ENCODE assay signal across 8 cellular contexts in genomic region chr6:30854641-30855040, GRCh38.
"Had no signal": no experiment of that assay in that cellular context is flagged by ENCODE, and none has a peak within 500 bp of the region (broad histone marks: within the 10 kb centered on the region; RNA-seq: fewer than 3 reads in every experiment).

No MANE protein-coding gene starts in this region.

- ATAC-seq: HCT116, K562 had no signal

- H3K36me3 ChIP-seq: HAP-1 had no signal

- H3K4me3 ChIP-seq: HAP-1, K562 had no signal

- DNase-seq: GOT3, H7, HFFc6, IMR-90, KG1 had no signal

- H3K4me1 ChIP-seq: HAP-1 had no signal
